In the genomic region with DNA sequence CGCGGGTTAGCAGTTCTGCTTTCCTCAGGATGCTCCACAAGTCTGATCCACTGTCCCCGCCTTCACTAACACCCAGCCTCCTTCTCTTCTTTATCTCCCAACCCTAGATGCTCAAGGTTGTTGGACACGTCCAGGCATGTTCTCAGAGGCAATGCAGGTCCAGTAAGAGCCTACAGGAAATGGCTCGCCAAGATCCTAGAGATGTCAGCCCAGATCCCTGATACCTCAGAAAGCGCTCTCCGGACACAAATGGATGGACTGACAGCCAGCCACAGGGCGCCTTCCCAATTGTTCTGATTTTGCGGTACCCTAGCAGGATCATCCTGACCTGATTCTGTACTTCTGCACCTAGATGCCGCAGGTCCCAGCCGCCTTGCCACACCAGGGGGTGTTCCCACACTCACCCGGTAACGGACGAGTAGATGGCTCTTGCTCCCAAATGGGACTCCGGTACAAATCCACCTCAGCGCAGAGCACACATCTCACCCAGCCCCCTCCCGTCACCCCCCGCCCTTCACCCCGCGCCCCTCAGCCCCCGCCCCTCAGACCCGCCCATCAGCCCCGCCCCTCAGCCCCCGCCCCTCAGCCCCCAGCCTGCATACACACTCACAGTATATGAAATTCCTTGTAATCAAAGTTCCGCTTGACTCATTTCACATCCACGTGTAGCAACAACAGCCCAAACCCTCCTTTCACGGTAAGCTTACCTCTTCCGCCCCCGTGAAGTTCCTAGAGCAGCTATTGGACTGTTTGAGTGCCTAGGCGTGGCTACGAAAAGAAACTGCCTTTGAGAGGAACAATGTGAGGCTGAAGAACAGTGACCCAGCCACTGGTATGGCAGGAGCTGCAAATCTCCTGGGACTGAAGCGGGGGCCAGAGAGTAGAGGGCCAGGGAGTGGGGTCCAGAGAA, we compare ENCODE assay signal across 8 cellular contexts. TPM values are rescaled to one million over a fixed set of nuclear protein-coding genes. Genes with fewer than 3 reads are reported as not detected.
DNase-seq lines count a peak whose midpoint lies in the region; ATAC-seq, FAIRE-seq and TF ChIP-seq lines count a peak whose summit lies in the region.

A gene with protein sequence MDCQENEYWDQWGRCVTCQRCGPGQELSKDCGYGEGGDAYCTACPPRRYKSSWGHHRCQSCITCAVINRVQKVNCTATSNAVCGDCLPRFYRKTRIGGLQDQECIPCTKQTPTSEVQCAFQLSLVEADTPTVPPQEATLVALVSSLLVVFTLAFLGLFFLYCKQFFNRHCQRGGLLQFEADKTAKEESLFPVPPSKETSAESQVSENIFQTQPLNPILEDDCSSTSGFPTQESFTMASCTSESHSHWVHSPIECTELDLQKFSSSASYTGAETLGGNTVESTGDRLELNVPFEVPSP (minus strand): TSS at position 488 of the 910 bp plus-strand sequence. CDS start 23,058 bp downstream, outside the sequence.

- intact Hi-C loops in CD8-positive, alpha-beta T cell (cut with DNase I, micrococcal nuclease) = no loop called here

- CTCF ChIA-PET in CD8-positive, alpha-beta T cell (lab: Charles Lee) = no interaction called here
- CTCF ChIA-PET in activated CD4-positive, alpha-beta T cell treated with anti-CD3 and anti-CD28 coated beads, Interleukin-2, amount 10 ng/mL, durations not matched to agents 7 days and 5 days (lab: Charles Lee) = no interaction called here

- ATAC-seq in CD8-positive, alpha-beta T cell = peak; percentile 51
- ATAC-seq in GM19351 (IDR thresholded peaks at IDR 0.05; ENCODE audit: unreplicated experiment) (peak; percentile 87), HG03342 (IDR thresholded peaks at IDR 0.05; ENCODE audit: unreplicated experiment) (peak; percentile 95), esophagus mucosa (peak; percentile 84)

- peaks cover 2% of the 10 kb centered on the region for H3K27me3 Mint-ChIP-seq in CD8-positive, alpha-beta T cell (ENCODE audit: low read depth)
- no peaks in the 10 kb centered on the region for H3K27me3 Mint-ChIP-seq in activated CD4-positive, alpha-beta T cell treated with anti-CD3 and anti-CD28 coated beads, Interleukin-2, amount 10 ng/mL, durations not matched to agents 7 days and 5 days
- no peaks in the 10 kb centered on the region for H3K27me3 Mint-ChIP-seq in nephron (ENCODE audit: low read depth)
- H3K27me3 Mint-ChIP-seq in type B pancreatic cell = no peaks in the 10 kb centered on the region

- peak within 1 kb of the TSS; percentile 72 for H3K4me3 Mint-ChIP-seq in CD8-positive, alpha-beta T cell
- H3K4me3 Mint-ChIP-seq in activated CD4-positive, alpha-beta T cell treated with anti-CD3 and anti-CD28 coated beads, Interleukin-2, amount 10 ng/mL, durations not matched to agents 7 days and 5 days = peak within 1 kb of the TSS; percentile 71
- H3K4me3 Mint-ChIP-seq in nephron (peak within 1 kb of the TSS; percentile 72 to 86 (median 84)), type B pancreatic cell (peak within 1 kb of the TSS; percentile 91)

- no peak for FAIRE-seq in D721Med (lab: Jason Lieb, UNC)

- H3K4me1 Mint-ChIP-seq in CD8-positive, alpha-beta T cell (ENCODE audit: low read depth) = peaks cover 5% of the 10 kb centered on the region
- H3K4me1 Mint-ChIP-seq in activated CD4-positive, alpha-beta T cell treated with anti-CD3 and anti-CD28 coated beads, Interleukin-2, amount 10 ng/mL, durations not matched to agents 7 days and 5 days = peaks cover 16% of the 10 kb centered on the region
- H3K4me1 Mint-ChIP-seq in nephron (peaks cover 25% of the 10 kb centered on the region), type B pancreatic cell (ENCODE audit: unreplicated experiment) (peaks cover 16% of the 10 kb centered on the region)

- no peak for TF ChIP-seq CTCF in CD8-positive, alpha-beta T cell (IDR thresholded peaks at IDR 0.05)
- no peak for TF ChIP-seq CTCF in nephron (IDR thresholded peaks at IDR 0.05; ENCODE audit: unreplicated experiment in 3 of 3)
- no peak for TF ChIP-seq CTCF in type B pancreatic cell (conservative IDR thresholded peaks at IDR 0.05)
- TF ChIP-seq CTCF in D721Med (IDR thresholded peaks at IDR 0.05; ENCODE audit: insufficient read depth, missing control alignments) = no peak

- POLR2A ChIA-PET in CD8-positive, alpha-beta T cell (lab: Charles Lee) = no interaction called here
- POLR2A ChIA-PET in activated CD4-positive, alpha-beta T cell treated with anti-CD3 and anti-CD28 coated beads, Interleukin-2, amount 10 ng/mL, durations not matched to agents 7 days and 5 days (lab: Charles Lee) = no interaction called here

- no peaks in the 10 kb centered on the region for H3K36me3 Mint-ChIP-seq in CD8-positive, alpha-beta T cell
- no peaks in the 10 kb centered on the region for H3K36me3 Mint-ChIP-seq in activated CD4-positive, alpha-beta T cell treated with anti-CD3 and anti-CD28 coated beads, Interleukin-2, amount 10 ng/mL, durations not matched to agents 7 days and 5 days (ENCODE audit: low read depth)
- H3K36me3 Mint-ChIP-seq in nephron (ENCODE audit: low read depth) (no peaks in the 10 kb centered on the region), type B pancreatic cell (no peaks in the 10 kb centered on the region)

- H3K36me3 ChIP-seq in CD8-positive, alpha-beta T cell (ENCODE audit: insufficient read depth, low read length) = no peaks in the 10 kb centered on the region

- H3K27ac Mint-ChIP-seq in CD8-positive, alpha-beta T cell = no peak within 1 kb of the TSS
- peak within 1 kb of the TSS; percentile 72 for H3K27ac Mint-ChIP-seq in activated CD4-positive, alpha-beta T cell treated with anti-CD3 and anti-CD28 coated beads, Interleukin-2, amount 10 ng/mL, durations not matched to agents 7 days and 5 days
- H3K27ac Mint-ChIP-seq in nephron (peak within 1 kb of the TSS; percentile 7 to 81 (median 63)), type B pancreatic cell (peak within 1 kb of the TSS; percentile 89)

- H3K9me3 Mint-ChIP-seq in CD8-positive, alpha-beta T cell = no peaks in the 10 kb centered on the region
- H3K9me3 Mint-ChIP-seq in activated CD4-positive, alpha-beta T cell treated with anti-CD3 and anti-CD28 coated beads, Interleukin-2, amount 10 ng/mL, durations not matched to agents 7 days and 5 days = no peaks in the 10 kb centered on the region
- H3K9me3 Mint-ChIP-seq in nephron = peaks cover 4% of the 10 kb centered on the region
- no peaks in the 10 kb centered on the region for H3K9me3 Mint-ChIP-seq in type B pancreatic cell

- no peaks in the 10 kb centered on the region for H3K9me3 ChIP-seq in CD8-positive, alpha-beta T cell (ENCODE audit: low read length)

- peaks cover 5% of the 10 kb centered on the region for H3K4me1 ChIP-seq in CD8-positive, alpha-beta T cell (ENCODE audit: insufficient read depth, low read length)

- H3K4me3 ChIP-seq in CD8-positive, alpha-beta T cell (ENCODE audit: low read depth, low read length) = peak within 1 kb of the TSS; percentile 27

- DNase-seq in CD8-positive, alpha-beta T cell = peak in 2 of 7 experiments; percentile 12 to 20
- peak; percentile 50 for DNase-seq in activated CD4-positive, alpha-beta T cell treated with anti-CD3 and anti-CD28 coated beads, Interleukin-2, amount 10 ng/mL, durations not matched to agents 7 days and 5 days
- DNase-seq in type B pancreatic cell (ENCODE audit: extremely low spot score, unreplicated experiment) (no peak), D721Med (ENCODE audit: insufficient read length, low spot score) (no peak)

- no peaks in the 10 kb centered on the region for H3K27me3 ChIP-seq in CD8-positive, alpha-beta T cell (ENCODE audit: insufficient read depth, low read length)

- no peak within 1 kb of the TSS for H3K27ac ChIP-seq in CD8-positive, alpha-beta T cell (ENCODE audit: low read depth, low read length)

RNA-seq across cellular contexts. Expression of the gene that starts here (rescaled TPM):
- not detected for total RNA-seq in CD8-positive, alpha-beta T cell
- total RNA-seq in activated CD4-positive, alpha-beta T cell treated with anti-CD3 and anti-CD28 coated beads, Interleukin-2, amount 10 ng/mL, durations not matched to agents 7 days and 5 days = 1 to 10 TPM; 3.0 to 3.6 TPM
- total RNA-seq in esophagus mucosa (0.72 TPM), type B pancreatic cell (ENCODE audit: low replicate concordance) (13.2 and 13.3 TPM in 2 replicates)

Comparison
In these comparisons a context has a peak if more than half of its experiments do, and no peak if none do; other contexts are left out.
1. Peak in ATAC-seq and H3K4me3 ChIP-seq in CD8-positive, alpha-beta T cell; RNA of the gene not detected or under 1 TPM.
2. Peak in ATAC-seq in esophagus mucosa; RNA of the gene not detected or under 1 TPM.